In genomic region chr1:152959801-152960451, GRCh38 we compare ENCODE assay signal across 23 cellular contexts. TPM values are rescaled to one million over a fixed set of nuclear protein-coding genes. Genes with fewer than 3 reads are reported as not detected.
"Had no signal": no experiment of that assay in that cellular context is flagged by ENCODE, and none has a peak within 500 bp of the region (broad histone marks: within the 10 kb centered on the region; RNA-seq: fewer than 3 reads in every experiment).

No MANE protein-coding gene starts in this region.

- H3K27ac ChIP-seq: heart left ventricle, pancreas, stomach, thoracic aorta, transverse colon had no signal

- H3K9me3 ChIP-seq: heart left ventricle, mucosa of descending colon, pancreas, stomach, thoracic aorta, transverse colon had no signal

- H3K4me1 ChIP-seq: heart left ventricle, pancreas, stomach, transverse colon had no signal

- H3K4me3 ChIP-seq: heart left ventricle, mucosa of descending colon, pancreas, stomach, thoracic aorta, transverse colon had no signal

- H3K27ac Mint-ChIP-seq: naive thymus-derived CD8-positive, alpha-beta T cell; progenitor cell of endocrine pancreas had no signal

- DNase-seq: dermis blood vessel endothelial cell; heart left ventricle; hippocampal formation; mucosa of descending colon; naive thymus-derived CD8-positive, alpha-beta T cell; nucleus accumbens; right cardiac atrium; small intestine; stimulated activated CD4-positive, alpha-beta T cell treated with anti-CD3 and anti-CD28 coated beads, Interleukin-12 subunit alpha, Interleukin-12 subunit beta, amount 100 ng/mL, for 4 hours; stimulated activated naive CD4-positive, alpha-beta T cell; stomach; substantia nigra; transverse colon had no signal

- H3K27me3 Mint-ChIP-seq: progenitor cell of endocrine pancreas had no signal

- ATAC-seq: heart left ventricle; mucosa of descending colon; naive thymus-derived CD8-positive, alpha-beta T cell; right cardiac atrium had no signal

- H3K4me1 Mint-ChIP-seq: naive thymus-derived CD8-positive, alpha-beta T cell; neural crest cell had no signal

- H3K9me3 Mint-ChIP-seq: neural crest cell had no signal

- H3K36me3 Mint-ChIP-seq: naive thymus-derived CD8-positive, alpha-beta T cell had no signal

- H3K36me3 ChIP-seq: heart left ventricle, pancreas, stomach, thoracic aorta, transverse colon had no signal

- H3K4me3 Mint-ChIP-seq: naive thymus-derived CD8-positive, alpha-beta T cell; neural crest cell had no signal

- H3K27me3 ChIP-seq: heart left ventricle, pancreas, transverse colon had no signal

RNA-seq across cellular contexts. Expression of gene SPRR4, which starts 10.5 kb away (rescaled TPM):
- total RNA-seq: dermis blood vessel endothelial cell; fibroblast of lung; frontal cortex; glomerular endothelial cell; heart left ventricle; kidney epithelial cell; mucosa of descending colon; naive thymus-derived CD8-positive, alpha-beta T cell; neural crest cell; pancreas; progenitor cell of endocrine pancreas; right cardiac atrium; stomach; thoracic aorta; transverse colon; urinary bladder had no signal

RNA-seq across cellular contexts. Expression of gene SPRR5, which starts 12.9 kb away (rescaled TPM):
- total RNA-seq: dermis blood vessel endothelial cell; fibroblast of lung; frontal cortex; glomerular endothelial cell; heart left ventricle; kidney epithelial cell; mucosa of descending colon; naive thymus-derived CD8-positive, alpha-beta T cell; neural crest cell; pancreas; progenitor cell of endocrine pancreas; right cardiac atrium; stomach; thoracic aorta; transverse colon; urinary bladder had no signal

RNA-seq across cellular contexts. Expression of gene SPRR1A, which starts 24.0 kb away (rescaled TPM):
- total RNA-seq: dermis blood vessel endothelial cell; fibroblast of lung; frontal cortex; glomerular endothelial cell; heart left ventricle; kidney epithelial cell; lower leg skin; mucosa of descending colon; naive thymus-derived CD8-positive, alpha-beta T cell; neural crest cell; pancreas; progenitor cell of endocrine pancreas; right cardiac atrium; stomach; thoracic aorta; transverse colon; urinary bladder had no signal

RNA-seq across cellular contexts. Expression of gene SPRR3, which starts 41.6 kb away (rescaled TPM):
- total RNA-seq: dermis blood vessel endothelial cell; fibroblast of lung; frontal cortex; glomerular endothelial cell; heart left ventricle; lower leg skin; naive thymus-derived CD8-positive, alpha-beta T cell; neural crest cell; pancreas; progenitor cell of endocrine pancreas; right cardiac atrium; thoracic aorta; transverse colon had no signal

RNA-seq across cellular contexts. Expression of gene IVL, which starts 51.6 kb away (rescaled TPM):
- total RNA-seq: dermis blood vessel endothelial cell; fibroblast of lung; frontal cortex; glomerular endothelial cell; heart left ventricle; mucosa of descending colon; naive thymus-derived CD8-positive, alpha-beta T cell; neural crest cell; pancreas; progenitor cell of endocrine pancreas; right cardiac atrium; stomach; transverse colon had no signal
